In the genomic region with DNA sequence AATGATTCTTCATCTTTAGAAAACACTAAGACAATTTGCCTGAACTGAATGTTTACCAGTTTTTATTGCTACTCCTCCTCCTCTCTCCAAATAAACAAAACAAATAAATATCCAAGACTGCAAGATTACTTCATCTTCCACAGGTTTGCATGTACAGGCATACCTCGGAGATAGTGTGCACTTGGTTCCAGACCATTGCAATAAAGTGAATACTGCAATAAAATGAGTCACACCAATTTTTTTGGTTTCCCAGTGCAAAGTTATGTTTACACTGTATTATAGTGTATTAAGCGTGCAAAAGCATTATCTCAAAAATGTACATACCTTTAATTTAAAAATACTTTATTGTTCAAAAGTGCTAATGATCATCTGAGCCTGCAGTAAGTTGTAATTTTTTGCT, we compare ENCODE assay signal across 22 cellular contexts.
"Had no signal": no experiment of that assay in that cellular context is flagged by ENCODE, and none has a peak within 500 bp of the region (broad histone marks: within the 10 kb centered on the region; RNA-seq: fewer than 3 reads in every experiment).

No MANE protein-coding gene starts in this region.

- H3K27me3 ChIP-seq: ascending aorta, body of pancreas, cardiac muscle cell had no signal

- DNase-seq: activated CD4-positive, alpha-beta T cell treated with anti-CD3 and anti-CD28 coated beads for 48 hours; activated CD4-positive, alpha-beta T cell treated with anti-CD3 and anti-CD28 coated beads, Interleukin-2, amount 50 U/mL, for 48 hours; activated CD4-positive, CD25-positive, alpha-beta regulatory T cell treated with anti-CD3 and anti-CD28 coated beads, Interleukin-2, amount 50 U/mL, for 72 hours; activated CD8-positive, alpha-beta memory T cell treated with anti-CD3 and anti-CD28 coated beads, Interleukin-2, amount 10 ng/mL, durations not matched to agents 7 days and 5 days; activated effector memory CD4-positive, alpha-beta T cell treated with Interleukin-2 at 50 U/mL for 16 hours; activated naive CD4-positive, alpha-beta T cell; activated T-cell treated with anti-CD3 and anti-CD28 coated beads, Interleukin-2, amount 50 U/mL, for 24 hours; amniotic stem cell; body of pancreas; NCI-H1048; NCI-H146; NCI-H187 treated with DMSO at 0.1 percent for 48 hours; NCI-H2081 treated with DMSO at 0.1 percent for 48 hours; NCI-H446; NCI-H524; SHP77 treated with DMSO at 0.1 percent for 48 hours; T-helper 17 cell; T-helper 9 cell had no signal

- H3K4me3 ChIP-seq: ascending aorta, body of pancreas, cardiac muscle cell had no signal

- H3K4me1 ChIP-seq: ascending aorta, body of pancreas had no signal

- ATAC-seq: activated CD8-positive, alpha-beta memory T cell treated with anti-CD3 and anti-CD28 coated beads, Interleukin-2, amount 10 ng/mL, durations not matched to agents 7 days and 5 days; body of pancreas; T-helper 17 cell; WTC11 had no signal

- FAIRE-seq: RCC 7860 had no signal

- H3K27ac ChIP-seq: ascending aorta, body of pancreas, cardiac muscle cell had no signal

- H3K9me3 ChIP-seq: ascending aorta, body of pancreas had no signal
